In the genomic region with DNA sequence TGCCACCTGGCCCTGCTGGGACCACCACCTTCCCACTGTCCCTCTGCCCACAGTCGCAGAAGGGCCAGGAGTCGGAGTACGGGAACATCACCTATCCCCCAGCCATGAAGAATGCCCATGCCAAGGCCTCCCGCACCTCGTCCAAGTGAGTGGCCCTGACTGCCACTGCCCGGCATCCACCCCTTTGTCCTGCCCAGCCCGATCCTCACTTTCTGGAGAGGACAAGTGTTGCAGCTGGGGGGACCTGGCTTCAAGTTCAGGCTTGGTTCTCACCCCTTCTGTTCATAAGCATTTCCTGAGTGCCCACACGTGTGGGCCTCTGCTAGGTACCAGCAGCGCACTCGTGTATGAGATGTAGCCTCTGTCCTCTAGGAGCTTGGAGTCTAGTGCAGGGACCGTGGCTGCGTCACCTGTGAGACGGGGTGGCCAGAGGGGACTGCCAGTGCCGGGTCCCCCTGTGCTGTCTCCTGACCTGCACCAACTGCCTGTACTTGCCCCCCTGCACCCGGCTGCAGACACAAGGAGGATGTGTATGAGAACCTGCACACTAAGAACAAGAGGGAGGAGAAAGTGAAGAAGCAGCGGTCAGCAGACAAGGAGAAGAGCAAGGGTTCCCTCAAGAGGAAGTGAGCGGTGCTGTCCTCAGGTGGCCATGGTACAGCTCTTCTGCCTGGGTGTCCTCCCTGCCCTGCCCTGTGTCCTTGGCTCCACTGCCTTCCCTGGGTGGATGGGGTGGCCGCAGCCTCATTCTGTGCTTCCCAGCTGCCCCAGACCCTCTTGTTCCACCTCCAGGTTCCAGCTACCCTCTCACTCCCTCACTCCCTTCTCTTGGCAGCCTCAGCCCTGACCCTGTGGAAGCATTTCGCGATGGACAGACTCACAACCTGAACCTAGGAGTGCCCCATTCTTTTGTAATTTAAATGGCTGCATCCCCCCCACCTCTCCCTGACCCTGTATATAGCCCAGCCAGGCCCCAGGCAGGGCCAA, we compare ENCODE assay signal across 9 cellular contexts. TPM values are rescaled to one million over a fixed set of nuclear protein-coding genes. Genes with fewer than 3 reads are reported as not detected.
DNase-seq lines count a peak whose midpoint lies in the region; ATAC-seq and TF ChIP-seq lines count a peak whose summit lies in the region.
"Had no signal": no experiment of that assay in that cellular context is flagged by ENCODE, and none has a peak within 500 bp of the region (broad histone marks: within the 10 kb centered on the region; RNA-seq: fewer than 3 reads in every experiment).

No MANE protein-coding gene starts in this region.

- peak overlapping the region; percentile 65 for H3K4me3 Mint-ChIP-seq in activated CD4-positive, alpha-beta T cell treated with anti-CD3 and anti-CD28 coated beads, Interleukin-2, amount 10 ng/mL, durations not matched to agents 7 days and 5 days

- H3K4me3 ChIP-seq in testis, result no peak overlapping the region

- H3K36me3 Mint-ChIP-seq in activated CD4-positive, alpha-beta T cell treated with anti-CD3 and anti-CD28 coated beads, Interleukin-2, amount 10 ng/mL, durations not matched to agents 7 days and 5 days (ENCODE audit: low read depth), result peaks cover 66% of the 10 kb centered on the region

- peaks cover 25% of the 10 kb centered on the region for H3K4me1 ChIP-seq in testis

- DNase-seq in DMS53 treated with DMSO at 0.1 percent for 48 hours (lab: John Stamatoyannopoulos, UW; ENCODE audit: unreplicated experiment) (peak; percentile 48), hepatic stellate cell (ENCODE audit: low spot score) (peak; percentile 23), testis (peak; percentile 52), ureter (ENCODE audit: low spot score) (no peak)
- DNase-seq in activated CD4-positive, alpha-beta T cell treated with anti-CD3 and anti-CD28 coated beads, Interleukin-2, amount 10 ng/mL, durations not matched to agents 7 days and 5 days, result no peak

- H3K27me3 Mint-ChIP-seq in activated CD4-positive, alpha-beta T cell treated with anti-CD3 and anti-CD28 coated beads, Interleukin-2, amount 10 ng/mL, durations not matched to agents 7 days and 5 days, result no peaks in the 10 kb centered on the region

- WGBS in testis, 2 donors, result 65 to 68% methylated on average over 8 to 20 of the region's 20 CpGs

- H3K27me3 ChIP-seq in testis, result no peaks in the 10 kb centered on the region

- peak overlapping the region; percentile 55 to 68 for H3K27ac ChIP-seq in testis

- intact Hi-C loops in testis (cut with DNase I; ENCODE audit: low total_unique reads), result no loop called here

- POLR2A ChIA-PET in activated CD4-positive, alpha-beta T cell treated with anti-CD3 and anti-CD28 coated beads, Interleukin-2, amount 10 ng/mL, durations not matched to agents 7 days and 5 days (lab: Charles Lee), result interaction anchor here (3.3 kb wide), 1 partner anchor 15 kb away, joined by 36 read pairs; the partner anchor contains the start of genes C12orf57 and RNU7-1

- H3K4me1 Mint-ChIP-seq in activated CD4-positive, alpha-beta T cell treated with anti-CD3 and anti-CD28 coated beads, Interleukin-2, amount 10 ng/mL, durations not matched to agents 7 days and 5 days, result peaks cover 92% of the 10 kb centered on the region

- peak overlapping the region; percentile 95 for H3K27ac Mint-ChIP-seq in activated CD4-positive, alpha-beta T cell treated with anti-CD3 and anti-CD28 coated beads, Interleukin-2, amount 10 ng/mL, durations not matched to agents 7 days and 5 days

- TF ChIP-seq CTCF in testis (IDR thresholded peaks at IDR 0.05), result peak in 2 of 3 experiments; percentile 1 to 18

- H3K9me3 ChIP-seq in testis, result no peaks in the 10 kb centered on the region

- ATAC-seq in HG03280 (IDR thresholded peaks at IDR 0.05; ENCODE audit: unreplicated experiment) (peak; percentile 26), GM18858 (IDR thresholded peaks at IDR 0.05; ENCODE audit: unreplicated experiment) (no peak), GM18909 (IDR thresholded peaks at IDR 0.05; ENCODE audit: poor library complexity, unreplicated experiment) (no peak)

- CTCF ChIA-PET in activated CD4-positive, alpha-beta T cell treated with anti-CD3 and anti-CD28 coated beads, Interleukin-2, amount 10 ng/mL, durations not matched to agents 7 days and 5 days (lab: Charles Lee), result interaction anchor here (0.8 to 13.3 kb wide), 13 partner anchors 9 to 148 kb away, joined by 3 to 388 read pairs (median 4); partner anchors contain the start of genes C12orf57, PTPN6, RNU7-1 and SPSB2

- no peak for TF ChIP-seq POLR2A in testis (IDR thresholded peaks at IDR 0.05)

- H3K36me3 ChIP-seq in testis (ENCODE audit: low read depth, missing control alignments), result no peaks in the 10 kb centered on the region

- H3K9me3 Mint-ChIP-seq in activated CD4-positive, alpha-beta T cell treated with anti-CD3 and anti-CD28 coated beads, Interleukin-2, amount 10 ng/mL, durations not matched to agents 7 days and 5 days, result no peaks in the 10 kb centered on the region

RNA-seq across cellular contexts. Expression of gene PTPN6, which starts 9.4 kb away (rescaled TPM):
- total RNA-seq in activated CD4-positive, alpha-beta T cell treated with anti-CD3 and anti-CD28 coated beads, Interleukin-2, amount 10 ng/mL, durations not matched to agents 7 days and 5 days, result 100 to 1,000 TPM; 346 to 354 TPM
- total RNA-seq in testis, result 1 to 10 TPM; 3.7 to 9.1 TPM
- 19.1 TPM for polyA plus RNA-seq in testis (ENCODE audit: insufficient read depth, low read depth, low replicate concordance)
- 40.4 TPM for total RNA-seq in ureter

RNA-seq across cellular contexts. Expression of gene PHB2, which starts 9.9 kb away (rescaled TPM):
- total RNA-seq in activated CD4-positive, alpha-beta T cell treated with anti-CD3 and anti-CD28 coated beads, Interleukin-2, amount 10 ng/mL, durations not matched to agents 7 days and 5 days, result 100 to 1,000 TPM; 214 to 230 TPM
- 100 to 1,000 TPM; 118 to 153 TPM for total RNA-seq in testis
- polyA plus RNA-seq in testis (ENCODE audit: insufficient read depth, low read depth, low replicate concordance), result 97.3 TPM
- 221 TPM for total RNA-seq in ureter

RNA-seq across cellular contexts. Expression of gene EMG1, which starts 10.1 kb away (rescaled TPM):
- total RNA-seq in activated CD4-positive, alpha-beta T cell treated with anti-CD3 and anti-CD28 coated beads, Interleukin-2, amount 10 ng/mL, durations not matched to agents 7 days and 5 days, result 10 to 100 TPM; 41.8 to 53.3 TPM
- total RNA-seq in testis (10 to 100 TPM; 40.2 to 45.5 TPM), ureter (68.0 TPM)
- 36.7 TPM for polyA plus RNA-seq in testis (ENCODE audit: insufficient read depth, low read depth, low replicate concordance)

RNA-seq across cellular contexts. Expression of gene C12orf57, which starts 16.8 kb away (rescaled TPM):
- 100 to 1,000 TPM; 156 to 181 TPM for total RNA-seq in activated CD4-positive, alpha-beta T cell treated with anti-CD3 and anti-CD28 coated beads, Interleukin-2, amount 10 ng/mL, durations not matched to agents 7 days and 5 days
- total RNA-seq in testis (100 to 1,000 TPM; 143 to 236 TPM), ureter (172 TPM)
- 141 TPM for polyA plus RNA-seq in testis (ENCODE audit: insufficient read depth, low read depth, low replicate concordance)

RNA-seq across cellular contexts. Expression of gene RNU7-1, which starts 17.0 kb away (rescaled TPM):
- not detected for total RNA-seq in activated CD4-positive, alpha-beta T cell treated with anti-CD3 and anti-CD28 coated beads, Interleukin-2, amount 10 ng/mL, durations not matched to agents 7 days and 5 days
- total RNA-seq in testis (not detected), ureter (not detected)
- polyA plus RNA-seq in testis (ENCODE audit: insufficient read depth, low read depth, low replicate concordance), result not detected
- total RNA-seq: T-helper 2 cell treated with Interferon-gamma antibody and Interleukin-4, amounts not matched to agents 100 ng/mL and 5 ng/mL, for 36 hours had no signal

Comparison
In these comparisons a context has a peak if more than half of its experiments do, and no peak if none do; other contexts are left out.
1. DNase-seq: peak in DMS53 treated with DMSO at 0.1 percent for 48 hours (single experiment), hepatic stellate cell (single experiment) and testis (single experiment); none in activated CD4-positive, alpha-beta T cell treated with anti-CD3 and anti-CD28 coated beads, Interleukin-2, amount 10 ng/mL, durations not matched to agents 7 days and 5 days (single experiment) and ureter (single experiment).